Comparison of ENCODE assay signal across 8 cellular contexts in the genomic region with DNA sequence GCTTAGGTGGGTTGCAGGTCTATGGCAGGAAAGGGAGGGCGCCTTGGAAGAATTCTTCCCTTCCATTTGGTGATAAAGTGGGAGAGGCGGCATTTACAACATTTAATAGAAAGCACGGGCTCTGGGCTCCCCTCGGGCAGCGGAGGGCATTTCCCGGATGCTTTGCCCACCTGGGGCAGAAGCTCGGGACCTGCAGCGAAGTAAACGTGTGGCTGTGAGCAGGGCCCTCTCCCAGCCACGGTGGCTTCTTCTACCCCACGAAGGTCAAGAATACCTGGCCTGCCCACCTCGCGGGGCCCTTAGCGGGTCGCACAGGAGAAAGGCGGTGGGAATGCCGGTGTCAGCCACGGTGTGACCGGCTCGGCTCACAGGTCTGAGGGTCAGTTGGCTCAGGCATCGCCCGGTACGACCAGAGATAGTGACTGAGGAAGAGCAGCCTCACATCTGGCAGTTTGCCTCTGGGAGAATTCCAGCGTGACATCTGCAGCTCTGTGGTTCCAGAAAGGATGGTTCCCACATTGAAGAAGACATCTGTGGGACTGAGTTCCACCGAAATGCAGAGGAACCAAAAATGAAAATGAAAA. TPM values are rescaled to one million over a fixed set of nuclear protein-coding genes. Genes with fewer than 3 reads are reported as not detected.
DNase-seq lines count a peak whose midpoint lies in the region; ATAC-seq and TF ChIP-seq lines count a peak whose summit lies in the region.

No MANE protein-coding gene starts in this region.

- H3K4me1 Mint-ChIP-seq in naive thymus-derived CD4-positive, alpha-beta T cell, result peaks cover 6 to 23% (median 11%) of the 10 kb centered on the region in 7 donors

- H3K9ac ChIP-seq in BLaER1 treated with 17β-estradiol and CSF1 and Interleukin-3, amounts not matched to agents 10 nM and 100 nM, result peak overlapping the region in 8 of 11 experiments; percentile 10 to 80 (median 35); a peak in 10 of 22 replicates

- CTCF ChIA-PET in RWPE1 (lab: Yijun Ruan, JAX), result interaction anchor here (0.8 to 1.1 kb wide), 2 partner anchors 54 to 265 kb away, joined by 3 to 6 read pairs; no protein-coding TSS in a partner anchor
- CTCF ChIA-PET in naive thymus-derived CD4-positive, alpha-beta T cell (lab: Charles Lee), result no interaction called here

- DNase-seq in RWPE1 (ENCODE audit: low spot score) (no peak), epithelial cell of prostate (ENCODE audit: low read depth, low spot score) (no peak), COR-L47 (lab: John Stamatoyannopoulos, UW) (no peak), NCI-H748 (lab: John Stamatoyannopoulos, UW; ENCODE audit: unreplicated experiment) (no peak)
- no peak for DNase-seq in naive thymus-derived CD4-positive, alpha-beta T cell

- H3K4me3 ChIP-seq in BLaER1 treated with 17β-estradiol and CSF1 and Interleukin-3, amounts not matched to agents 10 nM and 100 nM, result peak overlapping the region; percentile 68 to 86 (median 72)
- H3K4me3 ChIP-seq in naive thymus-derived CD4-positive, alpha-beta T cell (ENCODE audit: low read length), result no peak overlapping the region

- peaks cover 0 to 2% (median 0%) of the 10 kb centered on the region in 11 donors for H3K9me3 Mint-ChIP-seq in naive thymus-derived CD4-positive, alpha-beta T cell

- no peak for TF ChIP-seq CTCF in RWPE1 (conservative IDR thresholded peaks at IDR 0.05; ENCODE audit: low read depth)

- H3K27ac ChIP-seq in BLaER1 treated with 17β-estradiol and CSF1 and Interleukin-3, amounts not matched to agents 10 nM and 100 nM, result peak overlapping the region in 4 of 11 experiments; percentile 24 to 52 (median 29); a peak in 7 of 22 replicates
- H3K27ac ChIP-seq in RWPE1 (peak overlapping the region; percentile 97), epithelial cell of prostate (peak overlapping the region; percentile 96)
- no peak overlapping the region for H3K27ac ChIP-seq in naive thymus-derived CD4-positive, alpha-beta T cell (ENCODE audit: low read depth, low read length)

- intact Hi-C loops in naive thymus-derived CD4-positive, alpha-beta T cell (cut with micrococcal nuclease), result no loop called here

- peaks cover 63 to 81% (median 76%) of the 10 kb centered on the region in 5 donors for H3K27me3 Mint-ChIP-seq in naive thymus-derived CD4-positive, alpha-beta T cell

- H3K9me3 ChIP-seq in BLaER1 treated with 17β-estradiol and CSF1 and Interleukin-3, amounts not matched to agents 10 nM and 100 nM (replicated peaks in 1 of 11), result peaks cover 0 to 12% (median 0%) of the 10 kb centered on the region in 11 experiments; a peak in 6 of 22 replicates
- H3K9me3 ChIP-seq in naive thymus-derived CD4-positive, alpha-beta T cell (ENCODE audit: control insufficient read depth in 2 of 3, low read length in 3 of 3), result no peaks in the 10 kb centered on the region

- H3K36me3 Mint-ChIP-seq in naive thymus-derived CD4-positive, alpha-beta T cell, result no peaks in the 10 kb centered on the region

- H3K4me2 ChIP-seq in BLaER1 treated with 17β-estradiol and CSF1 and Interleukin-3, amounts not matched to agents 10 nM and 100 nM, result peak overlapping the region; percentile 94 to 99 (median 97)

- H3K4me3 Mint-ChIP-seq in naive thymus-derived CD4-positive, alpha-beta T cell, result peak overlapping the region; percentile 46 to 82 (median 65)

- POLR2A ChIA-PET in RWPE1 (lab: Yijun Ruan, JAX; ENCODE audit: low non-redundant PET), result interaction anchor here (0.6 to 1.1 kb wide), 6 partner anchors 11 to 313 kb away, joined by 3 to 5 read pairs (median 4); no protein-coding TSS in a partner anchor
- POLR2A ChIA-PET in naive thymus-derived CD4-positive, alpha-beta T cell (lab: Charles Lee), result no interaction called here

- H4K20me1 ChIP-seq in BLaER1 treated with 17β-estradiol and CSF1 and Interleukin-3, amounts not matched to agents 10 nM and 100 nM, result no peaks in the 10 kb centered on the region

- H3K36me3 ChIP-seq in BLaER1 treated with 17β-estradiol and CSF1 and Interleukin-3, amounts not matched to agents 10 nM and 100 nM, result no peaks in the 10 kb centered on the region
- H3K36me3 ChIP-seq in naive thymus-derived CD4-positive, alpha-beta T cell (ENCODE audit: control insufficient read depth in 2 of 3, insufficient read depth in 3 of 3, low read length in 3 of 3), result no peaks in the 10 kb centered on the region

- H3K27ac Mint-ChIP-seq in naive thymus-derived CD4-positive, alpha-beta T cell, result no peak overlapping the region

- H3K27me3 ChIP-seq in BLaER1 treated with 17β-estradiol and CSF1 and Interleukin-3, amounts not matched to agents 10 nM and 100 nM, result peaks cover 15 to 38% (median 25%) of the 10 kb centered on the region in 11 experiments
- peaks cover 0 to 4% of the 10 kb centered on the region in 2 donors for H3K27me3 ChIP-seq in naive thymus-derived CD4-positive, alpha-beta T cell (ENCODE audit: control insufficient read depth in 2 of 2, insufficient read depth in 2 of 2, low read length in 2 of 2)

- peaks cover 16 to 27% (median 21%) of the 10 kb centered on the region in 10 experiments for H3K4me1 ChIP-seq in BLaER1 treated with 17β-estradiol and CSF1 and Interleukin-3, amounts not matched to agents 10 nM and 100 nM
- peaks cover 0 to 5% of the 10 kb centered on the region in 2 donors for H3K4me1 ChIP-seq in naive thymus-derived CD4-positive, alpha-beta T cell (ENCODE audit: control insufficient read depth in 2 of 2, insufficient read depth in 2 of 2, low read length in 2 of 2)

- peak; percentile 28 for ATAC-seq in GM21390 (IDR thresholded peaks at IDR 0.05; ENCODE audit: unreplicated experiment)
- no peak for ATAC-seq in naive thymus-derived CD4-positive, alpha-beta T cell
- ATAC-seq in GM19328 (IDR thresholded peaks at IDR 0.05; ENCODE audit: unreplicated experiment), result no peak

RNA-seq across cellular contexts. Expression of a gene that starts 0.6 kb away (rescaled TPM):
- 1 to 10 TPM in 1 of 5 experiments, under 1 TPM in 1, not detected in 3; 0.69 to 1.7 TPM for total RNA-seq in naive thymus-derived CD4-positive, alpha-beta T cell
- polyA plus RNA-seq in naive thymus-derived CD4-positive, alpha-beta T cell, result not detected
